ENCODE assay signal across 1 cellular context in genomic region chr14:105419305-105420091, GRCh38.
TF ChIP-seq lines count a peak whose summit lies in the region.

MTA1 (plus strand) TSS chr14:105419827; CDS start chr14:105420036, 209 bp downstream.

TF ChIP-seq in H1, 55 proteins besides CTCF, POLR2A, EP300 and RAD21 (continued from another document):
- TF ChIP-seq, protein P1, sequence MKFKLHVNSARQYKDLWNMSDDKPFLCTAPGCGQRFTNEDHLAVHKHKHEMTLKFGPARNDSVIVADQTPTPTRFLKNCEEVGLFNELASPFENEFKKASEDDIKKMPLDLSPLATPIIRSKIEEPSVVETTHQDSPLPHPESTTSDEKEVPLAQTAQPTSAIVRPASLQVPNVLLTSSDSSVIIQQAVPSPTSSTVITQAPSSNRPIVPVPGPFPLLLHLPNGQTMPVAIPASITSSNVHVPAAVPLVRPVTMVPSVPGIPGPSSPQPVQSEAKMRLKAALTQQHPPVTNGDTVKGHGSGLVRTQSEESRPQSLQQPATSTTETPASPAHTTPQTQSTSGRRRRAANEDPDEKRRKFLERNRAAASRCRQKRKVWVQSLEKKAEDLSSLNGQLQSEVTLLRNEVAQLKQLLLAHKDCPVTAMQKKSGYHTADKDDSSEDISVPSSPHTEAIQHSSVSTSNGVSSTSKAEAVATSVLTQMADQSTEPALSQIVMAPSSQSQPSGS (IDR thresholded peaks at IDR 0.05; ENCODE audit: low read length), result no peak
- no peak for TF ChIP-seq TBP (IDR thresholded peaks at IDR 0.05; ENCODE audit: low read depth, low read length)
- TF ChIP-seq YY1 (IDR thresholded peaks at IDR 0.05; ENCODE audit: low read depth, low read length), result peak; percentile 36; the same call in 1 of the 2 replicates
- TF ChIP-seq PHF8 (conservative IDR thresholded peaks at IDR 0.05; ENCODE audit: low read depth, low read length), result peak; percentile 54
